Comparison of ENCODE assay signal across 16 cellular contexts in the genomic region with DNA sequence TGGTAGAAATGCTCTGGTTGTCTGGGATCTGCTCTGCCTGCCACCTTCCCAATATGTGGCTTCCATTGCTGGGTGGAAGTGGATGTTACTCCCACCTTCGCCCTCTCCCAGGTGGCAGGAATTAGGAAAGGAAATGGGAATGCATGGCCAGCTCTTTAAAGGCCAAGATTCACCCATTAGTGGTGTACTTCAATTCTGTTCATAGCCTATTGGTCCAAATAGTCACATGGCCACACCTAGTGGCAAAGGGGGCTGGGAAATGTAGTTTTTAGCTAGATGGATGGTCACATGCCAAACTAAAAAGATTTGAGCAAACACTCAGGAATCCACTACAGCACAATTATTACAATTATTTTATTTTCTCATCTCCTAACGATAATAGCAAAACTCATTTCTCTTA.
DNase-seq lines count a peak whose midpoint lies in the region; ATAC-seq and TF ChIP-seq lines count a peak whose summit lies in the region.
"Had no signal": no experiment of that assay in that cellular context is flagged by ENCODE, and none has a peak within 500 bp of the region (broad histone marks: within the 10 kb centered on the region; RNA-seq: fewer than 3 reads in every experiment).

No MANE protein-coding gene starts in this region.

- H3K4me2 ChIP-seq in smooth muscle cell: no peak overlapping the region

- H3K27ac ChIP-seq in smooth muscle cell (ENCODE audit: low read depth): no peak overlapping the region

- no peak overlapping the region for H3K4me3 ChIP-seq in smooth muscle cell

- 96% methylated on average over 2 of the region's 2 CpGs for WGBS in smooth muscle cell (ENCODE audit: low lambda C conversion rate)

- TF ChIP-seq POLR2A in GM18505 (IDR thresholded peaks at IDR 0.05; ENCODE audit: borderline replicate concordance, extremely low read depth, insufficient read depth, insufficient read length): no peak

- DNase-seq in NCI-H1105 treated with DMSO at 0.1 percent for 48 hours (lab: John Stamatoyannopoulos, UW) (peak; percentile 1), NCI-H1105 (lab: John Stamatoyannopoulos, UW) (no peak), SW480 (ENCODE audit: low spot score) (peak; percentile 27), left lobe of liver (ENCODE audit: low spot score) (no peak), smooth muscle cell (lab: John Stamatoyannopoulos, UW; ENCODE audit: unreplicated experiment) (no peak)
- DNase-seq: 8988T; activated CD4-positive, alpha-beta memory T cell treated with anti-CD3 and anti-CD28 coated beads, Interleukin-2, amount 10 ng/mL, durations not matched to agents 7 days and 5 days; Calu3; NCI-H2029 treated with DMSO at 0.1 percent for 48 hours; stimulated activated CD4-positive, alpha-beta T cell treated with anti-CD3 and anti-CD28 coated beads, Interleukin-1b, Interleukin-23, amount 100 ng/mL, for 48 hours; T-helper 1 cell had no signal

- H3K27me3 ChIP-seq in smooth muscle cell (ENCODE audit: low read depth): no peaks in the 10 kb centered on the region

- no peaks in the 10 kb centered on the region for H3K9me3 ChIP-seq in smooth muscle cell (replicated peaks; ENCODE audit: low read depth)

- H3K79me2 ChIP-seq in smooth muscle cell (ENCODE audit: low read depth): no peaks in the 10 kb centered on the region

- H4K20me1 ChIP-seq in smooth muscle cell (ENCODE audit: low read depth): no peaks in the 10 kb centered on the region

- no peak overlapping the region for H2AFZ ChIP-seq in smooth muscle cell (ENCODE audit: low read depth)

- peak; percentile 48 for ATAC-seq in HG02885 (IDR thresholded peaks at IDR 0.05; ENCODE audit: poor library complexity, unreplicated experiment)
- ATAC-seq in left lobe of liver: peak; percentile 56
- no peak for ATAC-seq in GM18517 (IDR thresholded peaks at IDR 0.05; ENCODE audit: unreplicated experiment)
- ATAC-seq in GM18505 (IDR thresholded peaks at IDR 0.05; ENCODE audit: unreplicated experiment): no peak
- ATAC-seq: esophagus mucosa; stimulated activated effector memory CD8-positive, alpha-beta T cell treated with anti-CD3 and anti-CD28 coated beads, Interleukin-12 subunit alpha, Interleukin-12 subunit beta, amount 100 ng/mL, for 72 hours had no signal

- H3K4me1 ChIP-seq in smooth muscle cell (ENCODE audit: low read depth): no peaks in the 10 kb centered on the region

- no peak overlapping the region for H3K9ac ChIP-seq in smooth muscle cell (ENCODE audit: low read depth)

- no peaks in the 10 kb centered on the region for H3K36me3 ChIP-seq in smooth muscle cell (ENCODE audit: low read depth)

- no peak for TF ChIP-seq CTCF in smooth muscle cell (IDR thresholded peaks at IDR 0.05; ENCODE audit: borderline replicate concordance, insufficient read depth, poor library complexity, severe bottlenecking)

- no peaks in the 10 kb centered on the region for H3F3A ChIP-seq in smooth muscle cell (ENCODE audit: low read depth)

Comparison
In these comparisons a context has a peak if more than half of its experiments do, and no peak if none do; other contexts are left out.
1. DNase-seq: peak in NCI-H1105 treated with DMSO at 0.1 percent for 48 hours (single experiment) and SW480 (single experiment); none in NCI-H1105 (single experiment), left lobe of liver (single experiment) and smooth muscle cell (single experiment).
2. ATAC-seq: peak in HG02885 (single experiment) and left lobe of liver (single experiment); none in GM18517 (single experiment) and GM18505 (single experiment).